ENCODE assay signal across 1 cellular context in genomic region chr3:15632212-15632580, GRCh38.
TF ChIP-seq lines count a peak whose summit lies in the region.

No MANE protein-coding gene starts in this region.

TF ChIP-seq in K562, 482 proteins besides CTCF, POLR2A, EP300 and RAD21:
- no peak for TF ChIP-seq HOMEZ (CRISPR knock-in tag; IDR thresholded peaks at IDR 0.05)
- no peak for TF ChIP-seq ZNF57 (CRISPR knock-in tag; IDR thresholded peaks at IDR 0.05)
- TF ChIP-seq ZMIZ1 (IDR thresholded peaks at IDR 0.05; ENCODE audit: low read depth in 2 of 2, low read length in 2 of 2) = no peak
- no peak for TF ChIP-seq CHD2 (IDR thresholded peaks at IDR 0.05; ENCODE audit: low read depth, low read length)
- TF ChIP-seq GTF2F1 (IDR thresholded peaks at IDR 0.05; ENCODE audit: low read depth, low read length) = no peak
- TF ChIP-seq KHSRP (IDR thresholded peaks at IDR 0.05) = no peak
- no peak for TF ChIP-seq MEF2A (IDR thresholded peaks at IDR 0.05; ENCODE audit: control insufficient read depth, low read depth, low read length)
- TF ChIP-seq ZNF395 (CRISPR knock-in tag; IDR thresholded peaks at IDR 0.05) = no peak
- no peak for TF ChIP-seq BCOR (IDR thresholded peaks at IDR 0.05)
- no peak for TF ChIP-seq GATAD2A (IDR thresholded peaks at IDR 0.05)
- TF ChIP-seq ZNF551 (CRISPR knock-in tag; IDR thresholded peaks at IDR 0.05) = no peak
- no peak for TF ChIP-seq SRF (CRISPR knock-in tag; IDR thresholded peaks at IDR 0.05)
- TF ChIP-seq SNAPC5 (CRISPR knock-in tag; IDR thresholded peaks at IDR 0.05) = no peak
- TF ChIP-seq ILK (tag; IDR thresholded peaks at IDR 0.05; ENCODE audit: borderline replicate concordance, low read depth) = no peak
- no peak for TF ChIP-seq NR0B1 (IDR thresholded peaks at IDR 0.05; ENCODE audit: partially characterized antibody)
- TF ChIP-seq ZNF282 (CRISPR knock-in tag; IDR thresholded peaks at IDR 0.05) = no peak
- TF ChIP-seq DMBX1 (CRISPR knock-in tag; IDR thresholded peaks at IDR 0.05; ENCODE audit: borderline replicate concordance) = no peak
- no peak for TF ChIP-seq TFAP4 (CRISPR knock-in tag; IDR thresholded peaks at IDR 0.05; ENCODE audit: borderline replicate concordance)
- no peak for TF ChIP-seq ZNF12 (CRISPR knock-in tag; IDR thresholded peaks at IDR 0.05)
- no peak for TF ChIP-seq BACH1 (tag; IDR thresholded peaks at IDR 0.05)
